ENCODE assay signal across 23 cellular contexts in genomic region chr10:63769367-63769766, GRCh38.
"Had no signal": no experiment of that assay in that cellular context is flagged by ENCODE, and none has a peak within 500 bp of the region (broad histone marks: within the 10 kb centered on the region; RNA-seq: fewer than 3 reads in every experiment).

No MANE protein-coding gene starts in this region.

- H3K27me3 ChIP-seq: ascending aorta, breast epithelium, colonic mucosa, esophagus squamous epithelium, gastroesophageal sphincter had no signal

- H3K9me3 ChIP-seq: ascending aorta, breast epithelium, colonic mucosa, esophagus squamous epithelium, gastroesophageal sphincter had no signal

- DNase-seq: activated CD4-positive, alpha-beta memory T cell treated with anti-CD3 and anti-CD28 coated beads, Interleukin-2, amount 10 ng/mL, durations not matched to agents 7 days and 5 days; activated CD4-positive, alpha-beta T cell treated with anti-CD3 and anti-CD28 coated beads for 1 hour; activated CD4-positive, alpha-beta T cell treated with anti-CD3 and anti-CD28 coated beads for 4 hours; activated CD4-positive, alpha-beta T cell treated with anti-CD3 and anti-CD28 coated beads, Interleukin-2, amount 10 ng/mL, durations not matched to agents 7 days and 5 days; activated CD4-positive, alpha-beta T cell treated with anti-CD3 and anti-CD28 coated beads, Interleukin-2, amount 50 U/mL, for 4 hours; activated CD8-positive, alpha-beta memory T cell treated with anti-CD3 and anti-CD28 coated beads, Interleukin-2, amount 50 U/mL, for 48 hours; activated gamma-delta T cell; activated naive CD4-positive, alpha-beta T cell; activated naive CD4-positive, alpha-beta T cell treated with anti-CD3 and anti-CD28 coated beads, Interleukin-2, amount 10 ng/mL, durations not matched to agents 7 days and 5 days; activated naive CD8-positive, alpha-beta T cell treated with anti-CD3 and anti-CD28 coated beads, Interleukin-2, amount 10 ng/mL, durations not matched to agents 7 days and 5 days; activated T-cell treated with anti-CD3 and anti-CD28 coated beads for 4 hours; activated T-cell treated with anti-CD3 and anti-CD28 coated beads, Interleukin-2, amount 50 U/mL, for 24 hours; activated T-cell treated with anti-CD3 and anti-CD28 coated beads, Interleukin-2, amount 50 U/mL, for 72 hours; colonic mucosa; effector CD8-positive, alpha-beta T cell; esophagus squamous epithelium; foreskin melanocyte; T-helper 2 cell had no signal

- H3K27ac ChIP-seq: ascending aorta, breast epithelium, colonic mucosa, epithelial cell of prostate, esophagus squamous epithelium, gastroesophageal sphincter had no signal

- H3K4me1 ChIP-seq: breast epithelium, colonic mucosa, esophagus squamous epithelium had no signal

- ATAC-seq: activated naive CD4-positive, alpha-beta T cell treated with anti-CD3 and anti-CD28 coated beads, Interleukin-2, amount 50 U/mL, for 72 hours; activated T-cell treated with anti-CD3 and anti-CD28 coated beads, Interleukin-2, amount 50 U/mL, for 72 hours; gastroesophageal sphincter had no signal

- H3K4me3 ChIP-seq: ascending aorta, breast epithelium, colonic mucosa, esophagus squamous epithelium, gastroesophageal sphincter had no signal

- H3K36me3 ChIP-seq: ascending aorta, breast epithelium, colonic mucosa, esophagus squamous epithelium, gastroesophageal sphincter had no signal
